In the genomic region with DNA sequence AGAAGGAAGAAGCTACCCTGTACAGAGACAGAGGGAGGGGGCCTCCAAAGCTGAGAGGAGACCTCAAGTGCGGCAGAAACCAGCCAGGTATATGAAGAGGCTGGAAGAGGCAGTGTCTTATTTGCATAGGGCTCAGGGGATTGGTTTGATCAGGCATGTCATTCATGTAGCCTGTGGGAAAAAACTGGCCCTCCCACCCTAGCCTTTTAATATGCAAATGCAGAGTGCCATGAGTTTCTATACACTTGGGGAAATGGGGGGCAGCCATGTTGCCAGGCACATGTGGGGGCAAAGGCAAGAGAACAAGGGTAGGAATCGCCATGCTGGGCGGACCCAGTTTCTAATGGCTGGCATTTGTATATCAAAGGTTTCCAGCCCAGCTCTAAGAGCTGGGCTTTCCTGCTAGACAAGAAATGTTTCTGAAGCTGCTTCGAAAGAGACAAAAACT, we compare ENCODE assay signal across 23 cellular contexts.
DNase-seq lines count a peak whose midpoint lies in the region; TF ChIP-seq lines count a peak whose summit lies in the region.
"Had no signal": no experiment of that assay in that cellular context is flagged by ENCODE, and none has a peak within 500 bp of the region (broad histone marks: within the 10 kb centered on the region; RNA-seq: fewer than 3 reads in every experiment).

No MANE protein-coding gene starts in this region.

- no peak overlapping the region for H3K14ac ChIP-seq in mesenchymal stem cell (ENCODE audit: low read length in 2 of 2)

- no peak overlapping the region for H3K4me3 ChIP-seq in mesenchymal stem cell (ENCODE audit: insufficient read depth in 1 of 2, low read depth in 1 of 2, low read length in 2 of 2)
- H3K4me3 ChIP-seq: adrenal gland, breast epithelium, hepatocyte, mucosa of descending colon, prostate gland had no signal

- no peak overlapping the region for H2AFZ ChIP-seq in mesenchymal stem cell (ENCODE audit: low read depth, low read length)
- H2AFZ ChIP-seq: hepatocyte had no signal

- no peaks in the 10 kb centered on the region for H3K27me3 ChIP-seq in mesenchymal stem cell (ENCODE audit: control insufficient read depth in 1 of 2, insufficient read depth in 1 of 2, low read length in 2 of 2)
- H3K27me3 ChIP-seq: adrenal gland, breast epithelium, hepatocyte had no signal

- no peak overlapping the region for H2BK120ac ChIP-seq in mesenchymal stem cell (ENCODE audit: low read depth, low read length)

- no peak overlapping the region for H3K4me2 ChIP-seq in mesenchymal stem cell (ENCODE audit: low read length, poor library complexity, severe bottlenecking)
- H3K4me2 ChIP-seq: hepatocyte had no signal

- H3K36me3 ChIP-seq in ES-I3 (ENCODE audit: insufficient read depth, low read length), result no peaks in the 10 kb centered on the region
- no peaks in the 10 kb centered on the region for H3K36me3 ChIP-seq in mesenchymal stem cell (ENCODE audit: control insufficient read depth in 1 of 2, insufficient read depth in 2 of 2, low read depth in 1 of 2, low read length in 2 of 2)
- H3K36me3 ChIP-seq: adrenal gland, breast epithelium, prostate gland had no signal

- 71% methylated on average over 4 of the region's 4 CpGs for WGBS in mesenchymal stem cell

- TF ChIP-seq CTCF in endothelial cell (IDR thresholded peaks at IDR 0.05; ENCODE audit: unreplicated experiment), result no peak

- H4K8ac ChIP-seq in mesenchymal stem cell (ENCODE audit: low read length), result no peak overlapping the region

- H2AK5ac ChIP-seq in mesenchymal stem cell (ENCODE audit: low read length, severe bottlenecking), result peak overlapping the region; percentile 59

- no peaks in the 10 kb centered on the region for H3K9me3 ChIP-seq in ES-I3 (ENCODE audit: control insufficient read depth, insufficient read depth, low read length)
- no peaks in the 10 kb centered on the region for H3K9me3 ChIP-seq in mesenchymal stem cell (ENCODE audit: control insufficient read depth, low read length)
- H3K9me3 ChIP-seq: adrenal gland, breast epithelium, mucosa of descending colon, prostate gland had no signal

- peaks cover 19% of the 10 kb centered on the region for H3K79me1 ChIP-seq in mesenchymal stem cell (replicated peaks; ENCODE audit: low read length, poor library complexity, severe bottlenecking)

- peaks cover 8% of the 10 kb centered on the region for H3K27me3 Mint-ChIP-seq in endothelial cell (ENCODE audit: unreplicated experiment)
- H3K27me3 Mint-ChIP-seq: dendritic cell treated with granulocyte-macrophage colony-stimulating factor and Interleukin-4, amounts not matched to agents 40 ng/mL and 50 ng/mL, for 4 days had no signal

- H3K4me1 ChIP-seq in ES-I3 (ENCODE audit: insufficient read depth, low read length) (peaks cover 65% of the 10 kb centered on the region), mesenchymal stem cell (ENCODE audit: control insufficient read depth, insufficient read depth, low read depth, low read length) (peaks cover 6% of the 10 kb centered on the region)
- H3K4me1 ChIP-seq: breast epithelium, prostate gland had no signal

- no peaks in the 10 kb centered on the region for H3K9me3 Mint-ChIP-seq in endothelial cell (ENCODE audit: unreplicated experiment)
- H3K9me3 Mint-ChIP-seq: dendritic cell treated with granulocyte-macrophage colony-stimulating factor and Interleukin-4, amounts not matched to agents 40 ng/mL and 50 ng/mL, for 4 days had no signal

- H3K36me3 Mint-ChIP-seq in endothelial cell (ENCODE audit: low read depth, unreplicated experiment), result no peaks in the 10 kb centered on the region
- H3K36me3 Mint-ChIP-seq: CD4-positive, CD25-positive, alpha-beta regulatory T cell; stimulated activated memory B cell treated with anti-CD40 and anti-IgM and Interleukin-4, amounts not matched to agents 10 μg/mL and 1 μg/mL and 100 μg/mL, for 72 hours had no signal

- DNase-seq in NCI-H526 treated with DMSO at 0.1 percent for 48 hours (lab: John Stamatoyannopoulos, UW) (peak; percentile 52), endothelial cell (ENCODE audit: low spot score) (no peak), mesenchymal stem cell (no peak), NCI-H226 (no peak), GDM1 (lab: John Stamatoyannopoulos, UW) (no peak), SIG-M5 treated with dmso at 0.1 percent for 504 hours (lab: John Stamatoyannopoulos, UW; ENCODE audit: unreplicated experiment) (no peak), NCI-H1694 (lab: John Stamatoyannopoulos, UW) (no peak)
- DNase-seq: activated CD4-positive, alpha-beta T cell treated with anti-CD3 and anti-CD28 coated beads, Interleukin-2, amount 50 U/mL, for 4 hours; activated CD8-positive, alpha-beta memory T cell treated with anti-CD3 and anti-CD28 coated beads, Interleukin-2, amount 50 U/mL, for 48 hours; activated effector memory CD4-positive, alpha-beta T cell treated with Interleukin-2 at 50 U/mL for 16 hours; adrenal gland; CD4-positive, CD25-positive, alpha-beta regulatory T cell; DMS53; GOT3; mucosa of descending colon; PC-3 had no signal

- H3K27ac ChIP-seq in mesenchymal stem cell (ENCODE audit: low read length, poor library complexity, severe bottlenecking), result peak overlapping the region; percentile 10
- H3K27ac ChIP-seq: adrenal gland, breast epithelium, hepatocyte, prostate gland had no signal

- H3K23ac ChIP-seq in mesenchymal stem cell (ENCODE audit: low read length in 2 of 2), result peak overlapping the region in 1 of 2 experiments; percentile 52

- peak overlapping the region; percentile 99 for H3K27ac Mint-ChIP-seq in endothelial cell (ENCODE audit: unreplicated experiment)
- H3K27ac Mint-ChIP-seq: CD4-positive, CD25-positive, alpha-beta regulatory T cell; dendritic cell treated with granulocyte-macrophage colony-stimulating factor and Interleukin-4, amounts not matched to agents 40 ng/mL and 50 ng/mL, for 4 days; stimulated activated memory B cell treated with anti-CD40 and anti-IgM and Interleukin-4, amounts not matched to agents 10 μg/mL and 1 μg/mL and 100 μg/mL, for 72 hours; T-helper 2 cell treated with Interferon-gamma antibody and Interleukin-4, amounts not matched to agents 5 μg/mL and 100 μg/mL, for 36 hours had no signal

- peak overlapping the region in 1 of 2 experiments; percentile 28 for H3K4ac ChIP-seq in mesenchymal stem cell (ENCODE audit: low read depth in 1 of 2, low read length in 2 of 2)

- peak overlapping the region in 1 of 2 experiments; percentile 39 for H2BK12ac ChIP-seq in mesenchymal stem cell (ENCODE audit: low read length in 2 of 2)

- H2BK15ac ChIP-seq in mesenchymal stem cell (ENCODE audit: low read depth, poor library complexity, severe bottlenecking), result no peak overlapping the region

- peaks cover 53% of the 10 kb centered on the region for H3K4me1 Mint-ChIP-seq in endothelial cell (ENCODE audit: unreplicated experiment)
- H3K4me1 Mint-ChIP-seq: CD4-positive, CD25-positive, alpha-beta regulatory T cell; stimulated activated memory B cell treated with anti-CD40 and anti-IgM and Interleukin-4, amounts not matched to agents 10 μg/mL and 1 μg/mL and 100 μg/mL, for 72 hours had no signal

- no peak overlapping the region for H2BK5ac ChIP-seq in mesenchymal stem cell (ENCODE audit: low read depth, low read length, poor library complexity, severe bottlenecking)

- H4K91ac ChIP-seq in mesenchymal stem cell (ENCODE audit: low read length), result no peak overlapping the region

- H3K9ac ChIP-seq in ES-I3 (ENCODE audit: low read depth, low read length) (peak overlapping the region; percentile 40), mesenchymal stem cell (ENCODE audit: low read length) (no peak overlapping the region)

- no peak overlapping the region for H3K18ac ChIP-seq in mesenchymal stem cell (ENCODE audit: low read depth in 1 of 2, low read length in 2 of 2)

- no peak overlapping the region for H3K4me3 Mint-ChIP-seq in endothelial cell (ENCODE audit: unreplicated experiment)
- H3K4me3 Mint-ChIP-seq: CD4-positive, CD25-positive, alpha-beta regulatory T cell; dendritic cell treated with granulocyte-macrophage colony-stimulating factor and Interleukin-4, amounts not matched to agents 40 ng/mL and 50 ng/mL, for 4 days; stimulated activated memory B cell treated with anti-CD40 and anti-IgM and Interleukin-4, amounts not matched to agents 10 μg/mL and 1 μg/mL and 100 μg/mL, for 72 hours; T-helper 2 cell treated with Interferon-gamma antibody and Interleukin-4, amounts not matched to agents 5 μg/mL and 100 μg/mL, for 36 hours had no signal
